12 cellular contexts compared by ENCODE assay signal in the genomic region with DNA sequence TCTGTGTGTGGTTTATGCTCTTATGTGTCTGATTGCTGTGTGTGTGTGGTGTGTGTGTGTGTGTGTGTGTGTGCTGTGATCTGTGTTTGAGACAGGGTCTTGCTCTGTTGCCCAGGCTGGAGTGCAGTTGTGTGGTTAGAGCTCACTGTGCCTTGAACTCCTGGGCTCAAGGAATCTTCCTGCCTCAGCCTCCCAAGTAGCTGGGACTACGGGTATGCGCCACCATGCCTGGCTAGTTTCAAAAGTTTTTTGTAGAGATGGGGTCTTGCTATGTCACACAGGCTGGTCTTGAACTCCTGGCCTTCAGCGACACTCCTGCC. TPM values are rescaled to one million over a fixed set of nuclear protein-coding genes. Genes with fewer than 3 reads are reported as not detected.
A peak's percentile ranks its signal among the peaks of the same experiment; 100 is the strongest.
DNase-seq lines count a peak whose midpoint lies in the region; ATAC-seq and TF ChIP-seq lines count a peak whose summit lies in the region.
"Had no signal": no experiment of that assay in that cellular context is flagged by ENCODE, and none has a peak within 500 bp of the region (broad histone marks: within the 10 kb centered on the region; RNA-seq: fewer than 3 reads in every experiment).

No MANE protein-coding gene starts in this region.

- POLR2A ChIA-PET in RWPE1 (lab: Yijun Ruan, JAX; ENCODE audit: low non-redundant PET) = no interaction called here

- no peak overlapping the region for H3K9ac ChIP-seq in fibroblast of lung (ENCODE audit: insufficient read depth, low read length)

- 96% methylated on average over 3 of the region's 3 CpGs for WGBS in prostate gland

- TF ChIP-seq POLR2A in prostate gland (IDR thresholded peaks at IDR 0.05) = no peak

- no peak overlapping the region for H3K4me3 Mint-ChIP-seq in T-helper 1 cell treated with Interleukin-12 subunit alpha and Interleukin-12 subunit beta and Interleukin-4 antibody, amounts not matched to agents 30 μg/mL and 1 μg/mL, for 36 hours
- H3K4me3 Mint-ChIP-seq: activated CD8-positive, alpha-beta memory T cell treated with anti-CD3 and anti-CD28 coated beads, Interleukin-2, amount 10 ng/mL, durations not matched to agents 7 days and 5 days had no signal

- H3K27me3 ChIP-seq in fibroblast of lung (ENCODE audit: control insufficient read depth, insufficient read depth, low read length) (no peaks in the 10 kb centered on the region), prostate gland (replicated peaks; ENCODE audit: insufficient read depth) (no peaks in the 10 kb centered on the region)

- peaks cover 9% of the 10 kb centered on the region for H3K79me2 ChIP-seq in fibroblast of lung (ENCODE audit: control insufficient read depth, insufficient read depth, low read length)

- in situ Hi-C loops in G401 (cut with HindIII; ENCODE audit: low sequenced_read_pairs) = no loop called here

- H3K9me3 Mint-ChIP-seq in T-helper 1 cell treated with Interleukin-12 subunit alpha and Interleukin-12 subunit beta and Interleukin-4 antibody, amounts not matched to agents 30 μg/mL and 1 μg/mL, for 36 hours = no peaks in the 10 kb centered on the region

- DNase-seq in T-helper 1 cell (no peak), RWPE1 (ENCODE audit: low spot score) (no peak), fibroblast of lung (ENCODE audit: low read depth in 2 of 2) (no peak), prostate gland (ENCODE audit: low spot score) (no peak), dermis blood vessel endothelial cell (no peak), G401 (ENCODE audit: low spot score) (no peak)

- no peaks in the 10 kb centered on the region for H4K20me1 ChIP-seq in fibroblast of lung (ENCODE audit: control insufficient read depth, extremely low read depth, insufficient read depth, low read length)

- H3K27me3 Mint-ChIP-seq in T-helper 1 cell treated with Interleukin-12 subunit alpha and Interleukin-12 subunit beta and Interleukin-4 antibody, amounts not matched to agents 30 μg/mL and 1 μg/mL, for 36 hours (ENCODE audit: low read depth) = no peaks in the 10 kb centered on the region

- intact Hi-C loops in prostate gland (cut with DNase I) = loop anchor here (5.0 to 10.0 kb wide), 4 partner anchors 66 to 436 kb away; a partner anchor contains a TSS

- H3K4me2 ChIP-seq in fibroblast of lung (ENCODE audit: extremely low read depth, insufficient read depth, low read length) = peak overlapping the region; percentile 76

- H3K36me3 ChIP-seq in fibroblast of lung (ENCODE audit: control insufficient read depth, insufficient read depth, low read length) = peaks cover under 1% of the 10 kb centered on the region
- no peaks in the 10 kb centered on the region for H3K36me3 ChIP-seq in prostate gland
- H3K36me3 ChIP-seq: ovary had no signal

- H3K4me1 ChIP-seq in fibroblast of lung (ENCODE audit: control insufficient read depth, extremely low read depth, insufficient read depth, low read length) (peaks cover 18% of the 10 kb centered on the region), prostate gland (replicated peaks) (peaks cover 23% of the 10 kb centered on the region)

- peak overlapping the region; percentile 16 for H3K27ac Mint-ChIP-seq in T-helper 1 cell treated with Interleukin-12 subunit alpha and Interleukin-12 subunit beta and Interleukin-4 antibody, amounts not matched to agents 30 μg/mL and 1 μg/mL, for 36 hours

- H3K4me1 Mint-ChIP-seq in T-helper 1 cell treated with Interleukin-12 subunit alpha and Interleukin-12 subunit beta and Interleukin-4 antibody, amounts not matched to agents 30 μg/mL and 1 μg/mL, for 36 hours (ENCODE audit: low read depth) = peaks cover 42% of the 10 kb centered on the region

- ATAC-seq in GM18858 (IDR thresholded peaks at IDR 0.05; ENCODE audit: unreplicated experiment) = no peak

- peaks cover 31% of the 10 kb centered on the region for H3K36me3 Mint-ChIP-seq in T-helper 1 cell treated with Interleukin-12 subunit alpha and Interleukin-12 subunit beta and Interleukin-4 antibody, amounts not matched to agents 30 μg/mL and 1 μg/mL, for 36 hours (ENCODE audit: low read depth)

- H2AFZ ChIP-seq in fibroblast of lung (ENCODE audit: low read length) = no peak overlapping the region

- H3K27ac ChIP-seq in RWPE1 (peak overlapping the region; percentile 62), fibroblast of lung (ENCODE audit: insufficient read depth, low read length) (no peak overlapping the region), prostate gland (peak overlapping the region; percentile 65 to 74)
- H3K27ac ChIP-seq: 22Rv1, ovary, SK-N-MC had no signal

- H3K4me3 ChIP-seq in fibroblast of lung (replicated peaks in 1 of 4; ENCODE audit: control extremely low read depth in 1 of 4, insufficient read depth in 1 of 4, low read depth in 3 of 4, low read length in 4 of 4) = no peak overlapping the region
- H3K4me3 ChIP-seq in prostate gland = no peak overlapping the region
- H3K4me3 ChIP-seq: SK-N-MC had no signal

- CTCF ChIA-PET in RWPE1 (lab: Yijun Ruan, JAX) = interaction anchor here (0.6 to 2.6 kb wide), 25 partner anchors 12 to 429 kb away, joined by 3 to 18 read pairs (median 6); a partner anchor contains a TSS

- TF ChIP-seq CTCF in RWPE1 (conservative IDR thresholded peaks at IDR 0.05; ENCODE audit: low read depth) = no peak
- no peak for TF ChIP-seq CTCF in fibroblast of lung (conservative IDR thresholded peaks at IDR 0.05 in 1 of 2, IDR thresholded peaks at IDR 0.05 in 1 of 2; ENCODE audit: low read depth in 1 of 2, low read length in 2 of 2)
- TF ChIP-seq CTCF in prostate gland (IDR thresholded peaks at IDR 0.05) = no peak

- H3K9me3 ChIP-seq in fibroblast of lung (ENCODE audit: control insufficient read depth, insufficient read depth, low read depth, low read length) (no peaks in the 10 kb centered on the region), prostate gland (no peaks in the 10 kb centered on the region)
- H3K9me3 ChIP-seq: ovary had no signal

RNA-seq across cellular contexts. Expression of a gene that starts 3.4 kb away (rescaled TPM):
- total RNA-seq in fibroblast of lung = 6.4 and 8.4 TPM in 2 replicates
- polyA plus RNA-seq in fibroblast of lung = 3.5 and 3.7 TPM in 2 replicates
- polyA plus RNA-seq in fibroblast of lung (2012) = 12.4 and 12.9 TPM in 2 replicates
- 11.4 and 14.8 TPM in 2 replicates for polyA minus RNA-seq in fibroblast of lung (ENCODE audit: low replicate concordance)
- 10 to 100 TPM; 12.2 to 24.6 TPM for total RNA-seq in prostate gland
- 10.0 and 14.5 TPM in 2 replicates for total RNA-seq in dermis blood vessel endothelial cell
- total RNA-seq in G401 (2014; rRNA removed; shearing (Covaris generic)) = 5.5 and 5.9 TPM in 2 replicates

RNA-seq across cellular contexts. Expression of a gene that starts 6.3 kb away (rescaled TPM):
- total RNA-seq in fibroblast of lung (0.77 and 0.99 TPM in 2 replicates), prostate gland (10 to 100 TPM in 1 of 2 donors, 1 to 10 TPM in 1; 6.0 to 14.7 TPM), dermis blood vessel endothelial cell (4.3 and 6.1 TPM in 2 replicates)
- 0.37 and 0.86 TPM in 2 replicates for polyA plus RNA-seq in fibroblast of lung
- polyA plus RNA-seq in fibroblast of lung (2012) = 1.2 and 3.3 TPM in 2 replicates
- polyA minus RNA-seq in fibroblast of lung (ENCODE audit: low replicate concordance) = 0.27 and 1.4 TPM in 2 replicates
- total RNA-seq in G401 (2014; rRNA removed; shearing (Covaris generic)) = 1.4 TPM in 1 of 2 replicates, not detected in the other

RNA-seq across cellular contexts. Expression of a gene that starts 7.8 kb away (rescaled TPM):
- total RNA-seq in fibroblast of lung = 52.0 and 55.2 TPM in 2 replicates
- 28.2 and 40.5 TPM in 2 replicates for polyA plus RNA-seq in fibroblast of lung
- polyA plus RNA-seq in fibroblast of lung (2012) = 48.5 and 62.9 TPM in 2 replicates
- 58.5 and 85.6 TPM in 2 replicates for polyA minus RNA-seq in fibroblast of lung (ENCODE audit: low replicate concordance)
- total RNA-seq in prostate gland = 10 to 100 TPM; 60.9 to 99.6 TPM
- 79.6 and 94.2 TPM in 2 replicates for total RNA-seq in dermis blood vessel endothelial cell
- total RNA-seq in G401 (2014; rRNA removed; shearing (Covaris generic)) = 91.4 and 111 TPM in 2 replicates

RNA-seq across cellular contexts. Expression of a gene that starts 16.9 kb away (rescaled TPM):
- total RNA-seq in fibroblast of lung (20.8 and 27.9 TPM in 2 replicates), prostate gland (10 to 100 TPM; 46.6 to 66.2 TPM), dermis blood vessel endothelial cell (40.7 and 46.4 TPM in 2 replicates)
- polyA plus RNA-seq in fibroblast of lung = 16.4 and 16.7 TPM in 2 replicates
- polyA plus RNA-seq in fibroblast of lung (2012) = 17.6 and 20.6 TPM in 2 replicates
- polyA minus RNA-seq in fibroblast of lung (ENCODE audit: low replicate concordance) = 16.2 and 19.7 TPM in 2 replicates
- total RNA-seq in G401 (2014; rRNA removed; shearing (Covaris generic)) = 19.9 and 20.1 TPM in 2 replicates
